In the genomic region with DNA sequence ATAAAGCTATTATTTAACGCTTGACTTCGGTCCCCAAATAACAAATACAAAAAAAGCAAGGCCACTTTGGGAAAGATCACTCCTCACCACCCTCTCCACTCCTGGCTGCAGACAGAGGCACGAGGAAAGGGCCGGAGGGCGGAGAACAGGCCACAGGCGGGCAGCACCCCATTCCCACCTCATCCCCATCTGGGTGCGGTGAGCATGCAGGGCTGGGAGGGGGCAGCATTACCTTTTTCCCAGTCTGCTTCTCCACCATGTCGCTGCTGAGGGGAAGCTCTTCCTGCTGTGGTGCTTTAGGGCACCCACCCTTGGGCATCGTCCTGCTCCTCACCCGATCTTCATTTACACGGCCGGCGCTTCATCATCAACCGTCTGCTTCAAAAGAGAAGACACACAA, we compare ENCODE assay signal across 9 cellular contexts.
DNase-seq lines count a peak whose midpoint lies in the region; ATAC-seq, FAIRE-seq and TF ChIP-seq lines count a peak whose summit lies in the region.
"Had no signal": no experiment of that assay in that cellular context is flagged by ENCODE, and none has a peak within 500 bp of the region (broad histone marks: within the 10 kb centered on the region; RNA-seq: fewer than 3 reads in every experiment).

No MANE protein-coding gene starts in this region.

- 91% methylated on average over 14 of the region's 14 CpGs for WGBS in GM12878 (ENCODE audit: insufficient coverage, insufficient replicate concordance, low lambda C conversion rate, missing lambda C conversion rate)

- H3K9me3 ChIP-seq in HCT116 (ENCODE audit: control insufficient read depth in 1 of 2, insufficient read depth in 1 of 2, low read depth in 1 of 2, low read length in 2 of 2) (no peaks in the 10 kb centered on the region), GM12878 (replicated peaks; ENCODE audit: control insufficient read depth, insufficient read depth, low read length) (no peaks in the 10 kb centered on the region)
- H3K9me3 ChIP-seq in naive thymus-derived CD4-positive, alpha-beta T cell (ENCODE audit: control insufficient read depth in 2 of 3, low read length in 3 of 3) = no peaks in the 10 kb centered on the region

- POLR2A ChIA-PET in HCT116 (lab: Charles Lee) = no interaction called here
- POLR2A ChIA-PET in GM12878 (lab: Charles Lee) = no interaction called here
- POLR2A ChIA-PET in naive thymus-derived CD4-positive, alpha-beta T cell (lab: Charles Lee) = interaction anchor here (0.7 to 3.0 kb wide), 8 partner anchors 9 to 445 kb away, joined by 3 to 14 read pairs (median 4); partner anchors contain the start of genes ANKRD11 and ZNF778

- TF ChIP-seq POLR2A in HCT116 (IDR thresholded peaks at IDR 0.05; ENCODE audit: borderline replicate concordance, extremely low read depth, insufficient read depth, insufficient read length) (no peak), GM12878 (IDR thresholded peaks at IDR 0.05; ENCODE audit: low read depth, low read length) (no peak)

- RAD21 ChIA-PET in HCT116 (lab: Charles Lee; ENCODE audit: low non-redundant PET in 1 of 2, low total read pairs in 2 of 2, uncharacterized antibody in 2 of 2, unreplicated experiment in 2 of 2) (no interaction called here), GM12878 (lab: Charles Lee; ENCODE audit: unreplicated experiment) (no interaction called here)

- no peak for TF ChIP-seq EP300 in GM12878 (IDR thresholded peaks at IDR 0.05; ENCODE audit: borderline replicate concordance in 1 of 2, control insufficient read depth in 1 of 2, low read depth in 2 of 2, low read length in 2 of 2)

- peak overlapping the region; percentile 69 for H3K4me2 ChIP-seq in HCT116 (ENCODE audit: low read length)
- peak overlapping the region; percentile 46 for H3K4me2 ChIP-seq in GM12878 (ENCODE audit: control insufficient read depth, insufficient read depth)

- H3K27me3 ChIP-seq in ACC112 (ENCODE audit: insufficient read depth, low read length) (no peaks in the 10 kb centered on the region), HCT116 (ENCODE audit: insufficient read depth, low read length) (no peaks in the 10 kb centered on the region), GM12878 (replicated peaks in 1 of 2; ENCODE audit: control insufficient read depth in 2 of 2, insufficient read depth in 2 of 2, low read length in 1 of 2) (no peaks in the 10 kb centered on the region)
- no peaks in the 10 kb centered on the region for H3K27me3 ChIP-seq in naive thymus-derived CD4-positive, alpha-beta T cell (ENCODE audit: control insufficient read depth in 2 of 2, insufficient read depth in 2 of 2, low read length in 2 of 2)

- CTCF ChIA-PET in HCT116 (lab: Charles Lee) = interaction anchor here (1.0 kb wide), 1 partner anchor 9 kb away, joined by 3 read pairs; no protein-coding TSS in a partner anchor
- CTCF ChIA-PET in GM12878 (lab: Yijun Ruan, JAX) = no interaction called here
- CTCF ChIA-PET in naive thymus-derived CD4-positive, alpha-beta T cell (lab: Charles Lee) = interaction anchor here (0.6 to 1.7 kb wide), 3 partner anchors 16 to 241 kb away, joined by 3 to 7 read pairs (median 3); no protein-coding TSS in a partner anchor

- peaks cover 80 to 97% (median 85%) of the 10 kb centered on the region in 7 donors for H3K4me1 Mint-ChIP-seq in naive thymus-derived CD4-positive, alpha-beta T cell

- no peaks in the 10 kb centered on the region for H3K27me3 Mint-ChIP-seq in naive thymus-derived CD4-positive, alpha-beta T cell

- no peak for ATAC-seq in HCT116
- ATAC-seq in GM12878 = no peak
- no peak for ATAC-seq in naive thymus-derived CD4-positive, alpha-beta T cell

- SMC1A ChIA-PET in GM12878 (lab: Charles Lee; ENCODE audit: uncharacterized antibody, unreplicated experiment) = no interaction called here

- TF ChIP-seq CTCF in HCT116 (IDR thresholded peaks at IDR 0.05 in 2 of 3, conservative IDR thresholded peaks at IDR 0.05 in 1 of 3; ENCODE audit: borderline replicate concordance in 1 of 3, insufficient read depth in 1 of 3, low read depth in 2 of 3, low read length in 2 of 3) = no peak
- no peak for TF ChIP-seq CTCF in GM12878 (IDR thresholded peaks at IDR 0.05 in 2 of 3, conservative IDR thresholded peaks at IDR 0.05 in 1 of 3; ENCODE audit: control insufficient read depth in 2 of 3, extremely low read depth in 1 of 3, insufficient read depth in 1 of 3, low read depth in 3 of 3, low read length in 3 of 3)

- H3K4me3 Mint-ChIP-seq in naive thymus-derived CD4-positive, alpha-beta T cell = peak overlapping the region; percentile 77 to 91 (median 88)

- no peaks in the 10 kb centered on the region for H3K9me3 Mint-ChIP-seq in naive thymus-derived CD4-positive, alpha-beta T cell

- H3K27ac Mint-ChIP-seq in naive thymus-derived CD4-positive, alpha-beta T cell = peak overlapping the region; percentile 89 to 99 (median 97)

- peaks cover 96% of the 10 kb centered on the region for H3K79me2 ChIP-seq in ACC112 (ENCODE audit: control insufficient read depth, insufficient read depth, low read length, unreplicated experiment)
- H3K79me2 ChIP-seq in HCT116 (ENCODE audit: insufficient read depth, low read length) = peaks cover 99% of the 10 kb centered on the region
- peaks cover 84% of the 10 kb centered on the region for H3K79me2 ChIP-seq in GM12878 (ENCODE audit: control insufficient read depth, insufficient read depth, low read length)

- H3K4me3 ChIP-seq in ACC112 (ENCODE audit: low read depth, low read length) (no peak overlapping the region; the same call in 1 of the 2 replicates), HCT116 (replicated peaks in 1 of 2; ENCODE audit: low read depth in 1 of 2, low read length in 2 of 2) (peak overlapping the region in 1 of 2 experiments; percentile 28; a peak in 1 of 4 replicates), GM12878 (peak overlapping the region; percentile 26; the same call in 1 of the 2 replicates)
- H3K4me3 ChIP-seq in naive thymus-derived CD4-positive, alpha-beta T cell (ENCODE audit: low read length) = peak overlapping the region; percentile 5

- H4K20me1 ChIP-seq in HCT116 (ENCODE audit: insufficient read depth) = peaks cover 11% of the 10 kb centered on the region; the same call in 1 of the 2 replicates
- H4K20me1 ChIP-seq in GM12878 (ENCODE audit: control insufficient read depth, insufficient read depth) = peaks cover 19% of the 10 kb centered on the region

- H3K36me3 Mint-ChIP-seq in naive thymus-derived CD4-positive, alpha-beta T cell = peaks cover 0 to 19% (median 0%) of the 10 kb centered on the region in 5 donors

- H3K36me3 ChIP-seq in ACC112 (ENCODE audit: insufficient read depth, low read length) = peaks cover 3% of the 10 kb centered on the region; the same call in 1 of the 2 replicates
- peaks cover 8 to 27% of the 10 kb centered on the region in 2 experiments; a peak in 3 of 4 replicates for H3K36me3 ChIP-seq in HCT116 (ENCODE audit: control insufficient read depth in 1 of 2, insufficient read depth in 2 of 2, low read length in 2 of 2)
- peaks cover 20 to 38% of the 10 kb centered on the region in 2 experiments for H3K36me3 ChIP-seq in GM12878 (ENCODE audit: control insufficient read depth in 2 of 2, insufficient read depth in 2 of 2, low read length in 1 of 2)
- peaks cover 0 to 13% (median 0%) of the 10 kb centered on the region in 3 experiments for H3K36me3 ChIP-seq in naive thymus-derived CD4-positive, alpha-beta T cell (ENCODE audit: control insufficient read depth in 2 of 3, insufficient read depth in 3 of 3, low read length in 3 of 3)

- BruUV-seq in HCT116 (replicated peaks; lab: Mats Ljungman, UMichigan) (no TSS peak), GM12878 (replicated peaks; lab: Mats Ljungman, UMichigan) (no TSS peak)

- DNase-seq in HCT116 (ENCODE audit: low read depth, low spot score) (no peak), GM12878 (ENCODE audit: low read depth, low spot score) (no peak), COLO829 (ENCODE audit: low spot score) (no peak), AG08396 (ENCODE audit: low spot score) (no peak), HUDEP-2 (lab: John Stamatoyannopoulos, UW; ENCODE audit: unreplicated experiment in 76 of 76) (no peak), urothelium cell line (ENCODE audit: low spot score) (no peak)
- no peak for DNase-seq in naive thymus-derived CD4-positive, alpha-beta T cell
- DNase-seq: DMS 273 treated with DMSO at 0.1 percent for 48 hours had no signal

- H2AFZ ChIP-seq in ACC112 (ENCODE audit: low read length, unreplicated experiment) (no peak overlapping the region), HCT116 (ENCODE audit: low read depth, low read length, poor library complexity, severe bottlenecking) (no peak overlapping the region), GM12878 (ENCODE audit: control insufficient read depth, low read depth, low read length) (no peak overlapping the region)

- no peak for TF ChIP-seq RAD21 in HCT116 (IDR thresholded peaks at IDR 0.05; ENCODE audit: low read depth)
- TF ChIP-seq RAD21 in GM12878 (IDR thresholded peaks at IDR 0.05; ENCODE audit: insufficient read depth, low read depth, low read length) = no peak

- in situ Hi-C loops in GM12878 (cut with MboI) = no loop called here

- no peak for FAIRE-seq in GM12878 (lab: Jason Lieb, UNC)
- no peak for FAIRE-seq in urothelium cell line (lab: Jason Lieb, UNC)

- H3K4me1 ChIP-seq in ACC112 (ENCODE audit: control insufficient read depth, insufficient read depth, low read length, unreplicated experiment) = peaks cover 64% of the 10 kb centered on the region
- peaks cover 61 to 77% of the 10 kb centered on the region in 2 experiments for H3K4me1 ChIP-seq in HCT116 (ENCODE audit: control insufficient read depth in 1 of 2, insufficient read depth in 2 of 2, low read length in 2 of 2)
- peaks cover 46% of the 10 kb centered on the region for H3K4me1 ChIP-seq in GM12878 (ENCODE audit: control insufficient read depth, insufficient read depth, low read length)
- H3K4me1 ChIP-seq in naive thymus-derived CD4-positive, alpha-beta T cell (ENCODE audit: control insufficient read depth in 2 of 2, insufficient read depth in 2 of 2, low read length in 2 of 2) = peaks cover 81 to 88% of the 10 kb centered on the region in 2 donors

- H3K27ac ChIP-seq in ACC112 (ENCODE audit: low read depth, low read length) (peak overlapping the region; percentile 68), HCT116 (ENCODE audit: low read depth, low read length) (peak overlapping the region; percentile 45), GM12878 (ENCODE audit: control insufficient read depth, insufficient read depth) (peak overlapping the region; percentile 48)
- peak overlapping the region; percentile 72 for H3K27ac ChIP-seq in naive thymus-derived CD4-positive, alpha-beta T cell (ENCODE audit: low read depth, low read length)

- H3K9me2 ChIP-seq in HCT116 (ENCODE audit: insufficient read depth) = no peaks in the 10 kb centered on the region

- intact Hi-C loops in HCT116 (cut with micrococcal nuclease) = no loop called here
- intact Hi-C loops in GM12878 (cut with micrococcal nuclease; ENCODE audit: unreplicated experiment) = no loop called here
- intact Hi-C loops in naive thymus-derived CD4-positive, alpha-beta T cell (cut with micrococcal nuclease) = loop anchor here (1.0 to 5.0 kb wide), 9 partner anchors 14 to 556 kb away; partner anchors contain the start of genes ANKRD11 (in 1 of the 2), RPL13 (in 1 of the 2) and TCF25 (in 1 of the 2)

- peak overlapping the region; percentile 39; the same call in 1 of the 2 replicates for H3K9ac ChIP-seq in HCT116 (ENCODE audit: low read length)
- H3K9ac ChIP-seq in GM12878 (ENCODE audit: control insufficient read depth, insufficient read depth, low read length) = no peak overlapping the region

TF ChIP-seq in GM12878, 131 proteins besides CTCF, POLR2A, EP300 and RAD21 (continues in another document):
- no peak for TF ChIP-seq SMAD5 (IDR thresholded peaks at IDR 0.05; ENCODE audit: low read depth)

Comparison
In these comparisons a context has a peak if more than half of its experiments do, and no peak if none do; other contexts are left out.
1. intact Hi-C loops: an anchor here in naive thymus-derived CD4-positive, alpha-beta T cell (1.0 to 5.0 kb wide); none called in HCT116 and GM12878.